In genomic region chr7:23539494-23539907, GRCh38 we compare ENCODE assay signal across 12 cellular contexts. TPM values are rescaled to one million over a fixed set of nuclear protein-coding genes. Genes with fewer than 3 reads are reported as not detected.
DNase-seq lines count a peak whose midpoint lies in the region; ATAC-seq, FAIRE-seq and TF ChIP-seq lines count a peak whose summit lies in the region.
"Had no signal": no experiment of that assay in that cellular context is flagged by ENCODE, and none has a peak within 500 bp of the region (broad histone marks: within the 10 kb centered on the region; RNA-seq: fewer than 3 reads in every experiment).

No MANE protein-coding gene starts in this region.

- peak overlapping the region in 1 of 2 experiments; percentile 66; a peak in 1 of 4 replicates for H4K8ac ChIP-seq in IMR-90 (ENCODE audit: low read depth in 2 of 2, low read length in 2 of 2)

- H3K4me1 ChIP-seq in IMR-90 (ENCODE audit: control insufficient read depth, insufficient read depth, low read length), result no peaks in the 10 kb centered on the region
- H3K4me1 ChIP-seq in K562 (replicated peaks in 1 of 2; ENCODE audit: control insufficient read depth in 2 of 2, insufficient read depth in 2 of 2, low read length in 2 of 2), result no peaks in the 10 kb centered on the region; a peak in 1 of 5 replicates
- H3K4me1 ChIP-seq in stomach, result no peaks in the 10 kb centered on the region

- POLR2A ChIA-PET in GM10248 (lab: Yijun Ruan, JAX) (interaction anchor here (0.6 kb wide), 1 partner anchor 1524 kb away, joined by 3 read pairs; no protein-coding TSS in a partner anchor), IMR-90 (lab: Charles Lee; ENCODE audit: unreplicated experiment) (interaction anchor here (0.6 kb wide), 1 partner anchor 259 kb away, joined by 6 read pairs; no protein-coding TSS in a partner anchor), K562 (lab: Yijun Ruan, JAX) (interaction anchor here (1.4 kb wide), 1 partner anchor 9 kb away, joined by 10 read pairs; no protein-coding TSS in a partner anchor)

- CTCF ChIA-PET in GM10248 (lab: Yijun Ruan, JAX) (interaction anchor here (0.7 to 5.2 kb wide), 13 partner anchors 10 to 274 kb away, joined by 3 to 33 read pairs (median 4); no protein-coding TSS in a partner anchor), IMR-90 (lab: Yijun Ruan, JAX) (interaction anchor here (0.9 to 1.4 kb wide), 2 partner anchors 267 to 278 kb away, joined by 4 to 8 read pairs; no protein-coding TSS in a partner anchor), K562 (lab: Yijun Ruan, JAX; ENCODE audit: low intra/inter-chr PET ratio) (no interaction called here)

- TF ChIP-seq RAD21 in IMR-90 (IDR thresholded peaks at IDR 0.05; ENCODE audit: low read length) (no peak), K562 (CRISPR knock-in tag; conservative IDR thresholded peaks at IDR 0.05 in 1 of 2, IDR thresholded peaks at IDR 0.05 in 1 of 2) (no peak)

- H3K9me1 ChIP-seq in IMR-90 (ENCODE audit: insufficient read depth, low read length) (no peaks in the 10 kb centered on the region), K562 (ENCODE audit: control insufficient read depth, insufficient read depth, low read length) (no peaks in the 10 kb centered on the region)

- no peak overlapping the region for H3K23ac ChIP-seq in IMR-90 (ENCODE audit: low read depth, low read length)

- no peak overlapping the region for H3K27ac ChIP-seq in IMR-90 (ENCODE audit: insufficient read depth, low read length)
- H3K27ac ChIP-seq in K562 (ENCODE audit: extremely low read depth, low read depth, low read length), result no peak overlapping the region
- no peak overlapping the region for H3K27ac ChIP-seq in stomach
- H3K27ac ChIP-seq: esophagus squamous epithelium, SK-N-MC had no signal

- TF ChIP-seq POLR2A in IMR-90 (IDR thresholded peaks at IDR 0.05; ENCODE audit: low read depth, low read length) (no peak), K562 (conservative IDR thresholded peaks at IDR 0.05) (no peak), stomach (IDR thresholded peaks at IDR 0.05) (no peak)

- H2AFZ ChIP-seq in IMR-90 (replicated peaks; ENCODE audit: low read length, poor library complexity) (no peak overlapping the region), K562 (ENCODE audit: low read depth, low read length) (peak overlapping the region; percentile 73)

- TF ChIP-seq EP300 in K562 (IDR thresholded peaks at IDR 0.05; ENCODE audit: low read length), result no peak
- TF ChIP-seq EP300 in stomach (IDR thresholded peaks at IDR 0.05), result no peak

- 33% methylated on average over 1 of the region's 4 CpGs; no CpG with 5 or more reads in 1 of the 2 experiments for WGBS in IMR-90 (ENCODE audit: extremely low coverage in 2 of 2, insufficient read length in 1 of 2), 2 experiments
- WGBS in K562 (ENCODE audit: insufficient coverage, low coverage, missing lambda C conversion rate), result 35% methylated on average over 4 of the region's 4 CpGs
- 54 to 66% (median 60%) methylated on average over 4 of the region's 4 CpGs for WGBS in stomach, 5 donors

- H3K79me2 ChIP-seq in K562 (ENCODE audit: control insufficient read depth, insufficient read depth, low read length), result no peaks in the 10 kb centered on the region

- in situ Hi-C loops in IMR-90 (cut with MboI; ENCODE audit: low sequenced_read_pairs) (loop anchor here (25.0 kb wide), 1 partner anchor 1573 kb away; no protein-coding TSS in a partner anchor), K562 (cut with MboI) (no loop called here), KBM-7 (cut with MboI; ENCODE audit: low pct_unique_long_range_greater_than_20kb, low sequenced_read_pairs) (no loop called here)

- intact Hi-C loops in IMR-90 (cut with micrococcal nuclease), result no loop called here
- intact Hi-C loops in K562 (cut with micrococcal nuclease), result no loop called here
- intact Hi-C loops in stomach (cut with DNase I; ENCODE audit: low total_unique reads), result no loop called here

- no peak for FAIRE-seq in K562 (lab: Jason Lieb, UNC)
- FAIRE-seq: H1 had no signal

- no peak overlapping the region for H2BK5ac ChIP-seq in IMR-90 (ENCODE audit: low read depth, low read length, poor library complexity, severe bottlenecking)

- H3K4me2 ChIP-seq in IMR-90 (ENCODE audit: low read depth, low read length) (peak overlapping the region; percentile 77; the same call in 1 of the 2 replicates), K562 (ENCODE audit: insufficient read depth, low read length) (no peak overlapping the region)

- no peaks in the 10 kb centered on the region for H3K36me3 ChIP-seq in IMR-90 (ENCODE audit: control insufficient read depth, insufficient read depth, low read length)
- H3K36me3 ChIP-seq in K562 (ENCODE audit: control insufficient read depth, insufficient read depth, low read length), result no peaks in the 10 kb centered on the region
- no peaks in the 10 kb centered on the region for H3K36me3 ChIP-seq in stomach
- H3K36me3 ChIP-seq: esophagus squamous epithelium had no signal

- no TSS peak for BruUV-seq in IMR-90 (replicated peaks; lab: Mats Ljungman, UMichigan)
- BruUV-seq in K562 (replicated peaks; lab: Mats Ljungman, UMichigan), result no TSS peak

- no peak overlapping the region for H2AK9ac ChIP-seq in IMR-90 (replicated peaks; ENCODE audit: low read depth, low read length, poor library complexity)

- H2AK5ac ChIP-seq in IMR-90 (ENCODE audit: low read depth, low read length), result no peak overlapping the region

- H3K9ac ChIP-seq in IMR-90 (ENCODE audit: low read depth, low read length) (no peak overlapping the region), K562 (ENCODE audit: insufficient read depth in 1 of 2, low read depth in 2 of 2, low read length in 2 of 2) (no peak overlapping the region)

- H3K27me3 ChIP-seq in IMR-90 (ENCODE audit: control insufficient read depth, insufficient read depth, low read length) (no peaks in the 10 kb centered on the region), K562 (ENCODE audit: control insufficient read depth in 2 of 2, insufficient read depth in 2 of 2, low read length in 2 of 2) (no peaks in the 10 kb centered on the region), stomach (no peaks in the 10 kb centered on the region)
- H3K27me3 ChIP-seq: esophagus squamous epithelium had no signal

- H3K4ac ChIP-seq in IMR-90 (ENCODE audit: low read depth, low read length), result no peak overlapping the region

- H3K18ac ChIP-seq in IMR-90 (ENCODE audit: low read depth, low read length), result no peak overlapping the region

- H4K5ac ChIP-seq in IMR-90 (ENCODE audit: low read depth, low read length), result no peak overlapping the region

- no peak overlapping the region for H3K4me3 ChIP-seq in IMR-90 (ENCODE audit: insufficient read depth, low read depth, low read length)
- no peak overlapping the region for H3K4me3 ChIP-seq in K562
- no peak overlapping the region for H3K4me3 ChIP-seq in stomach
- H3K4me3 ChIP-seq: esophagus squamous epithelium, SK-N-MC had no signal

- H2BK120ac ChIP-seq in IMR-90 (ENCODE audit: low read depth, low read length), result no peak overlapping the region

- H3K9me3 ChIP-seq in IMR-90 (ENCODE audit: control insufficient read depth, insufficient read depth, low read length) (no peaks in the 10 kb centered on the region; the same call in 1 of the 2 replicates), K562 (replicated peaks; ENCODE audit: control insufficient read depth, insufficient read depth, low read depth, low read length) (no peaks in the 10 kb centered on the region; the same call in 1 of the 2 replicates), stomach (no peaks in the 10 kb centered on the region)
- H3K9me3 ChIP-seq: esophagus squamous epithelium had no signal

- no peak overlapping the region for H2BK15ac ChIP-seq in IMR-90 (ENCODE audit: low read depth, low read length)

- H3K79me1 ChIP-seq in IMR-90 (ENCODE audit: low read depth in 1 of 2, low read length in 2 of 2), result no peaks in the 10 kb centered on the region

- TF ChIP-seq CTCF in GM10248 (IDR thresholded peaks at IDR 0.05; ENCODE audit: control extremely low read depth, extremely low read depth, low read depth, missing control alignments) (no peak), GM20000 (IDR thresholded peaks at IDR 0.05; ENCODE audit: extremely low read depth, missing control alignments) (no peak), IMR-90 (conservative IDR thresholded peaks at IDR 0.05; ENCODE audit: low read depth, low read length) (no peak), K562 (IDR thresholded peaks at IDR 0.05 in 2 of 3, conservative IDR thresholded peaks at IDR 0.05 in 1 of 3; ENCODE audit: insufficient read depth in 2 of 3, low read depth in 1 of 3, low read length in 3 of 3) (no peak), stomach (IDR thresholded peaks at IDR 0.05) (no peak)

- H4K20me1 ChIP-seq in IMR-90 (ENCODE audit: insufficient read depth, low read length) (no peaks in the 10 kb centered on the region), K562 (replicated peaks; ENCODE audit: control insufficient read depth, insufficient read depth, low read length) (no peaks in the 10 kb centered on the region)

- H3K56ac ChIP-seq in IMR-90 (ENCODE audit: extremely low read depth, insufficient read depth, low read length), result no peak overlapping the region

- H3K14ac ChIP-seq in IMR-90 (replicated peaks; ENCODE audit: low read depth, low read length), result peak overlapping the region; percentile 40; the same call in 1 of the 2 replicates

- H4K91ac ChIP-seq in IMR-90 (ENCODE audit: insufficient read depth, low read depth, low read length), result no peak overlapping the region

- dilution Hi-C loops in IMR-90 (cut with HindIII; ENCODE audit: low sequenced_read_pairs, unreplicated experiment), result no loop called here

- no peak overlapping the region for H2BK20ac ChIP-seq in IMR-90 (ENCODE audit: low read depth, low read length)

- DNase-seq in GM10248 (ENCODE audit: extremely low spot score) (peak; percentile 26), GM20000 (ENCODE audit: low spot score) (peak; percentile 10), IMR-90 (no peak), K562 (ENCODE audit: extremely low read depth in 1 of 4, low spot score in 3 of 4) (no peak), KBM-7 (no peak), NCI-H1092 (lab: John Stamatoyannopoulos, UW) (no peak), stomach (no peak), NCI-H510A treated with DMSO at 0.1 percent for 48 hours (lab: John Stamatoyannopoulos, UW) (no peak)
- DNase-seq: esophagus squamous epithelium; stimulated activated CD4-positive, alpha-beta T cell treated with anti-CD3 and anti-CD28 coated beads, Interleukin-2, amount 100 ng/mL, for 48 hours had no signal

- ATAC-seq in IMR-90 (ENCODE audit: low read depth), result no peak; the same call in 1 of the 2 replicates
- ATAC-seq in K562, result peak; percentile 35; the same call in 1 of the 3 replicates

RNA-seq across cellular contexts. Expression of gene TRA2A, which starts 7.7 kb away (rescaled TPM):
- total RNA-seq in IMR-90 (2012; rRNA removed), result 36.4 and 44.3 TPM in 2 replicates
- 73.6 and 77.3 TPM in 2 replicates for polyA plus RNA-seq in IMR-90 (2012; rRNA removed)
- polyA plus RNA-seq in IMR-90 (2012; cell fraction: cytosol; rRNA removed), result 16.7 and 17.4 TPM in 2 replicates
- 26.8 and 142 TPM in 2 replicates for polyA plus RNA-seq in IMR-90 (2012; cell fraction: nucleus; rRNA removed; ENCODE audit: low replicate concordance)
- 51.8 and 162 TPM in 2 replicates for total RNA-seq in K562 (2011; cell fraction: chromatin; rRNA removed; ENCODE audit: low replicate concordance)
- total RNA-seq in K562 (2011; cell fraction: nucleolus; rRNA removed), result 33.2 and 42.4 TPM in 2 replicates
- 76.3 and 99.3 TPM in 2 replicates for total RNA-seq in K562 (2011; cell fraction: nucleoplasm; rRNA removed)
- 22.7 and 28.3 TPM in 2 replicates for total RNA-seq in K562 (2014; rRNA removed)
- 73.9 and 76.3 TPM in 2 replicates for total RNA-seq in K562 (2014; rRNA removed; fragmentation: Illumina TruSeq; extraction: Trizol)
- 61.0 and 77.3 TPM in 2 replicates for total RNA-seq in K562 (2015; rRNA removed; fragmentation: Illumina TruSeq; extraction: Trizol)
- 81.6 and 82.3 TPM in 2 replicates for total RNA-seq in K562 (2021)
- 62.2 and 64.6 TPM in 2 replicates for polyA plus RNA-seq in K562 (2011; rRNA removed)
- polyA plus RNA-seq in K562 (2011; cell fraction: cytosol; rRNA removed), result 29.8 and 33.3 TPM in 2 replicates
- polyA plus RNA-seq in K562 (2011; cell fraction: nucleus; rRNA removed), result 65.6 and 70.0 TPM in 2 replicates
- 48.1 and 75.7 TPM in 2 replicates for polyA plus RNA-seq in K562 (2012)
- 118 and 210 TPM in 2 replicates for polyA plus RNA-seq in K562 (2014; fragmentation: Illumina TruSeq; extraction: Trizol)
- 10 to 100 TPM; 54.4 to 58.6 TPM for polyA plus RNA-seq in K562 (2014; fragmentation: Nextera tagmentation; extraction: Ambion mirVana)
- polyA plus RNA-seq in K562 (2014; rRNA removed), result 89.0 and 90.4 TPM in 2 replicates
- polyA minus RNA-seq in K562 (2011; rRNA and poly(A)+ RNA removed), result 61.0 and 69.6 TPM in 2 replicates
- polyA minus RNA-seq in K562 (2011; cell fraction: cytosol; rRNA and poly(A)+ RNA removed), result 47.4 and 52.8 TPM in 2 replicates
- 45.2 and 70.3 TPM in 2 replicates for polyA minus RNA-seq in K562 (2011; cell fraction: nucleus; rRNA and poly(A)+ RNA removed)
- 10 to 100 TPM; 24.5 to 87.2 (median 43.4) TPM for total RNA-seq in stomach
- polyA plus RNA-seq in stomach, result 10 to 100 TPM; 36.8 to 53.4 (median 36.9) TPM

RNA-seq across cellular contexts. Expression of gene CCDC126, which starts 57.7 kb away (rescaled TPM):
- total RNA-seq in IMR-90 (2012; rRNA removed), result 5.6 and 10.6 TPM in 2 replicates
- 4.1 TPM in 2 replicates for polyA plus RNA-seq in IMR-90 (2012; rRNA removed)
- 1.2 and 1.3 TPM in 2 replicates for polyA plus RNA-seq in IMR-90 (2012; cell fraction: cytosol; rRNA removed)
- 0.45 and 2.2 TPM in 2 replicates for polyA plus RNA-seq in IMR-90 (2012; cell fraction: nucleus; rRNA removed; ENCODE audit: low replicate concordance)
- total RNA-seq in K562 (2011; cell fraction: chromatin; rRNA removed; ENCODE audit: low replicate concordance), result 6.0 and 13.2 TPM in 2 replicates
- total RNA-seq in K562 (2011; cell fraction: nucleolus; rRNA removed), result 5.0 and 5.3 TPM in 2 replicates
- 6.1 and 10.1 TPM in 2 replicates for total RNA-seq in K562 (2011; cell fraction: nucleoplasm; rRNA removed)
- 3.0 and 6.5 TPM in 2 replicates for total RNA-seq in K562 (2014; rRNA removed)
- 5.8 and 6.4 TPM in 2 replicates for total RNA-seq in K562 (2014; rRNA removed; fragmentation: Illumina TruSeq; extraction: Trizol)
- 6.1 and 7.5 TPM in 2 replicates for total RNA-seq in K562 (2015; rRNA removed; fragmentation: Illumina TruSeq; extraction: Trizol)
- total RNA-seq in K562 (2021), result 5.2 TPM in 2 replicates
- 3.1 and 3.6 TPM in 2 replicates for polyA plus RNA-seq in K562 (2011; rRNA removed)
- 1.6 and 2.4 TPM in 2 replicates for polyA plus RNA-seq in K562 (2011; cell fraction: cytosol; rRNA removed)
- polyA plus RNA-seq in K562 (2011; cell fraction: nucleus; rRNA removed), result 2.7 TPM in 2 replicates
- 3.8 and 4.3 TPM in 2 replicates for polyA plus RNA-seq in K562 (2012)
- polyA plus RNA-seq in K562 (2014; fragmentation: Illumina TruSeq; extraction: Trizol), result 4.5 and 4.7 TPM in 2 replicates
- 10 to 100 TPM; 14.3 to 16.2 TPM for polyA plus RNA-seq in K562 (2014; fragmentation: Nextera tagmentation; extraction: Ambion mirVana)
- polyA plus RNA-seq in K562 (2014; rRNA removed), result 3.9 and 4.3 TPM in 2 replicates
- 8.1 and 9.8 TPM in 2 replicates for polyA minus RNA-seq in K562 (2011; rRNA and poly(A)+ RNA removed)
- 2.3 and 3.3 TPM in 2 replicates for polyA minus RNA-seq in K562 (2011; cell fraction: cytosol; rRNA and poly(A)+ RNA removed)
- 3.8 and 5.1 TPM in 2 replicates for polyA minus RNA-seq in K562 (2011; cell fraction: nucleus; rRNA and poly(A)+ RNA removed)
- 10 to 100 TPM in 3 of 5 donors, 1 to 10 TPM in 1, not detected in 1; 7.6 to 29.7 (median 14.8) TPM for total RNA-seq in stomach
- 1 to 10 TPM; 2.8 to 4.8 (median 3.5) TPM for polyA plus RNA-seq in stomach

Comparison
In these comparisons a context has a peak if more than half of its experiments do, and no peak if none do; other contexts are left out.
1. DNase-seq: peak in GM10248 (single experiment) and GM20000 (single experiment); none in IMR-90 (single experiment), K562 (0 of 4), KBM-7 (single experiment), NCI-H1092 (single experiment), stomach (single experiment) and NCI-H510A treated with DMSO at 0.1 percent for 48 hours (single experiment).